8 cellular contexts compared by ENCODE assay signal in the genomic region with DNA sequence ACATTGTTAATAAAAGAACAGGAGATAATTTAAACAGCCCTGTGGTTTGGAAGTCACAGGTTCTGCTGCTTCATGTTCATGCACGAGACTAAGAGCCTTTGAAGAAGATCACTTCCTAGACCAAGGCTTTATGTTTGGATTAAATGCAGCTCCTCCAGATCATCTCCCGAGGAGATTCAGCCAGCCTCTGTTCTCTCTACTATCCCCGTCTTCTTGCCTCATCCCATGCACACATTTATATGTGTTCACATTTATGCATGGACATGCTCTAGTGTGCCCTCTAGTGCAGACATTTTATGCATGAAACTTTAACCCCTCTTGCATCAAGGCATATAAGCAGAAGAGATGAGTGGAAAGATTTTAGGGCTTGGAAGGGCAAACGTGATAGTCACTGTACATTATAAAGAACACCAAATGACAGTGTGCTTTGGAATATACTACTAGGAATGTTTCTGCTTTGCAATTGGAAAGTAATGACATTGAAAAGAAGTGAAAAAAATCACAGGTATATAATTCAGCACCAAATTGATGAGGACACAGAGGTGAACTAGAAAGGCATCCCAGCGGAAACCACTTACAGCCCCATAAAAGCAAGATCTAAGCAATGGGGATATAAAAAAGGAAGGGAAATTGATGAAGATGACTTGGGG.
DNase-seq lines count a peak whose midpoint lies in the region; ATAC-seq and TF ChIP-seq lines count a peak whose summit lies in the region.
"Not testable (repeated sequence)": the region's sequence is repeated elsewhere in the genome, so short reads cannot be mapped to it uniquely, and the experiment has no call there.

No MANE protein-coding gene starts in this region.

- H3K4me2 ChIP-seq in GM23338, result not testable (repeated sequence)

- H3K9me2 ChIP-seq in GM23338 (ENCODE audit: insufficient read depth), result not testable (repeated sequence)

- H3K36me3 ChIP-seq in GM23338 (ENCODE audit: insufficient read depth); RWPE2 (ENCODE audit: low read depth); cardiac muscle cell: not testable (repeated sequence)

- H3K36me3 Mint-ChIP-seq in GM23338 (ENCODE audit: low read depth); brain; mesothelial cell of epicardium: not testable (repeated sequence)
- H3K36me3 Mint-ChIP-seq in activated CD8-positive, alpha-beta T cell treated with anti-CD3 and anti-CD28 coated beads, Interleukin-2, amount 10 ng/mL, durations not matched to agents 7 days and 5 days (ENCODE audit: low read depth), result peaks cover 13% of the 10 kb centered on the region
- H3K36me3 Mint-ChIP-seq in stimulated activated naive B cell treated with anti-CD40 and anti-IgM and Interleukin-4, amounts not matched to agents 10 μg/mL and 1 μg/mL and 100 μg/mL, for 72 hours, result peaks cover 19% of the 10 kb centered on the region in 2 donors

- 0 out of 2 replicates have a peak overlapping the region, but pooled peaks have one; percentile 35 for H3K27ac Mint-ChIP-seq in GM23338
- H3K27ac Mint-ChIP-seq in activated CD8-positive, alpha-beta T cell treated with anti-CD3 and anti-CD28 coated beads, Interleukin-2, amount 10 ng/mL, durations not matched to agents 7 days and 5 days, result peak overlapping the region; percentile 48
- not testable (repeated sequence) for H3K27ac Mint-ChIP-seq in brain
- peak overlapping the region; percentile 71 for H3K27ac Mint-ChIP-seq in mesothelial cell of epicardium
- H3K27ac Mint-ChIP-seq in stimulated activated naive B cell treated with anti-CD40 and anti-IgM and Interleukin-4, amounts not matched to agents 10 μg/mL and 1 μg/mL and 100 μg/mL, for 72 hours, result peak overlapping the region; percentile 85

- not testable (repeated sequence) for H3K79me2 ChIP-seq in GM23338 (replicated peaks; ENCODE audit: insufficient read depth)

- H3K4me3 Mint-ChIP-seq in GM23338; activated CD8-positive, alpha-beta T cell treated with anti-CD3 and anti-CD28 coated beads, Interleukin-2, amount 10 ng/mL, durations not matched to agents 7 days and 5 days; brain; mesothelial cell of epicardium: not testable (repeated sequence)
- peak overlapping the region; percentile 18 to 32 for H3K4me3 Mint-ChIP-seq in stimulated activated naive B cell treated with anti-CD40 and anti-IgM and Interleukin-4, amounts not matched to agents 10 μg/mL and 1 μg/mL and 100 μg/mL, for 72 hours

- POLR2A ChIA-PET in activated CD8-positive, alpha-beta T cell treated with anti-CD3 and anti-CD28 coated beads, Interleukin-2, amount 10 ng/mL, durations not matched to agents 7 days and 5 days (lab: Charles Lee), result not testable (repeated sequence)

- not testable (repeated sequence) for H3K27me3 ChIP-seq in GM23338 (ENCODE audit: insufficient read depth); RWPE2 (ENCODE audit: insufficient read depth, poor library complexity, severe bottlenecking); cardiac muscle cell

- TF ChIP-seq CTCF in C4-2B (conservative IDR thresholded peaks at IDR 0.05) (peak; percentile 32), RWPE2 (IDR thresholded peaks at IDR 0.05; ENCODE audit: poor library complexity, severe bottlenecking) (peak; percentile 23), brain (conservative IDR thresholded peaks at IDR 0.05) (peak; percentile 31 to 36), cardiac muscle cell (IDR thresholded peaks at IDR 0.05; ENCODE audit: low read depth, low read length) (peak; percentile 12)
- not testable (repeated sequence) for TF ChIP-seq CTCF in GM23338 (conservative IDR thresholded peaks at IDR 0.05; ENCODE audit: low read depth in 2 of 2); mesothelial cell of epicardium (IDR thresholded peaks at IDR 0.05; ENCODE audit: unreplicated experiment)

- not testable (repeated sequence) for H3K27me3 Mint-ChIP-seq in GM23338 (ENCODE audit: insufficient read depth, low read depth, poor library complexity); activated CD8-positive, alpha-beta T cell treated with anti-CD3 and anti-CD28 coated beads, Interleukin-2, amount 10 ng/mL, durations not matched to agents 7 days and 5 days (ENCODE audit: low read depth); brain; mesothelial cell of epicardium (ENCODE audit: low read depth); stimulated activated naive B cell treated with anti-CD40 and anti-IgM and Interleukin-4, amounts not matched to agents 10 μg/mL and 1 μg/mL and 100 μg/mL, for 72 hours

- H2AFZ ChIP-seq in GM23338, result not testable (repeated sequence)

- not testable (repeated sequence) for H3K27ac ChIP-seq in C4-2B; GM23338 (ENCODE audit: low read depth); RWPE2 (ENCODE audit: poor library complexity, severe bottlenecking); cardiac muscle cell

- H3K4me3 ChIP-seq in GM23338; RWPE2 (ENCODE audit: severe bottlenecking); cardiac muscle cell: not testable (repeated sequence)

- not testable (repeated sequence) for H3K4me1 ChIP-seq in GM23338 (ENCODE audit: insufficient read depth); RWPE2 (ENCODE audit: insufficient read depth, poor library complexity, severe bottlenecking); cardiac muscle cell (ENCODE audit: low read depth)

- ATAC-seq in GM23338, result not testable (repeated sequence)
- ATAC-seq in RWPE2 (ENCODE audit: low read depth), result peak; percentile 37; the same call in 2 of the 3 replicates
- peak; percentile 44 for ATAC-seq in activated CD8-positive, alpha-beta T cell treated with anti-CD3 and anti-CD28 coated beads, Interleukin-2, amount 10 ng/mL, durations not matched to agents 7 days and 5 days
- peak; percentile 43 to 51 for ATAC-seq in stimulated activated naive B cell treated with anti-CD40 and anti-IgM and Interleukin-4, amounts not matched to agents 10 μg/mL and 1 μg/mL and 100 μg/mL, for 72 hours (replicated peaks)

- H4K20me1 ChIP-seq in GM23338 (replicated peaks; ENCODE audit: insufficient read depth), result not testable (repeated sequence)

- CTCF ChIA-PET in activated CD8-positive, alpha-beta T cell treated with anti-CD3 and anti-CD28 coated beads, Interleukin-2, amount 10 ng/mL, durations not matched to agents 7 days and 5 days (lab: Charles Lee), result not testable (repeated sequence)

- DNase-seq in GM23338 (ENCODE audit: low spot score); RWPE2 (ENCODE audit: low spot score); activated CD8-positive, alpha-beta T cell treated with anti-CD3 and anti-CD28 coated beads, Interleukin-2, amount 10 ng/mL, durations not matched to agents 7 days and 5 days; mesothelial cell of epicardium (ENCODE audit: low spot score in 2 of 2, unreplicated experiment in 2 of 2); stimulated activated naive B cell treated with anti-CD40 and anti-IgM and Interleukin-4, amounts not matched to agents 10 μg/mL and 1 μg/mL and 100 μg/mL, for 72 hours: not testable (repeated sequence)
- DNase-seq in cardiac muscle cell (ENCODE audit: low read depth in 1 of 2, low spot score in 1 of 2), result peak in 1 of 2 donors; percentile 31

- H3F3A ChIP-seq in GM23338 (replicated peaks; ENCODE audit: low read depth), result not testable (repeated sequence)

- H3K9me3 Mint-ChIP-seq in GM23338; activated CD8-positive, alpha-beta T cell treated with anti-CD3 and anti-CD28 coated beads, Interleukin-2, amount 10 ng/mL, durations not matched to agents 7 days and 5 days (ENCODE audit: insufficient read depth); brain; mesothelial cell of epicardium; stimulated activated naive B cell treated with anti-CD40 and anti-IgM and Interleukin-4, amounts not matched to agents 10 μg/mL and 1 μg/mL and 100 μg/mL, for 72 hours: not testable (repeated sequence)

- not testable (repeated sequence) for H3K4me1 Mint-ChIP-seq in GM23338, brain, mesothelial cell of epicardium
- peaks cover 30% of the 10 kb centered on the region for H3K4me1 Mint-ChIP-seq in activated CD8-positive, alpha-beta T cell treated with anti-CD3 and anti-CD28 coated beads, Interleukin-2, amount 10 ng/mL, durations not matched to agents 7 days and 5 days (ENCODE audit: low read depth)
- peaks cover 15 to 33% of the 10 kb centered on the region in 2 donors for H3K4me1 Mint-ChIP-seq in stimulated activated naive B cell treated with anti-CD40 and anti-IgM and Interleukin-4, amounts not matched to agents 10 μg/mL and 1 μg/mL and 100 μg/mL, for 72 hours

- H3K9me3 ChIP-seq in RWPE2 (ENCODE audit: severe bottlenecking); cardiac muscle cell (ENCODE audit: low read depth): not testable (repeated sequence)
